ENCODE assay signal across 1 cellular context in the genomic region with DNA sequence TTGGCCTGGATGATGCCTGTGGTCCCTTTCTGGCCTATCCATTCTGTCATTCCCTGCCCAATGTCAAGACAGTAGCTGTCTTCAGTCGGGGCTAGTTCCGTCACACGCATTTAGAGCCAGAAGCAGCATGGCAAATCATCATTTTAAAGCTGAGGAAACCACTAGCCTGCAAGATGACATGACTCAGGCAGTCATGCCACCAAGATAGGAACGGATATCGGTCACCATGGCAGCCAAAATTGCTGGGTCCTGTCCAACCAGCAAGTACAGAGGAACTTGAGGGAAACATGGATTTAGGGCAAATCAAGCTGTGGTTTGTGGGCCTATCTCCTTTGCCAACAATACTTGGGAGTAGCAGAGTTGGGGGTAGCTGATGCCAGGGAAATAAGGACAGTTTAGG.
TF ChIP-seq lines count a peak whose summit lies in the region.

No MANE protein-coding gene starts in this region.

TF ChIP-seq in SK-N-SH treated with all-trans-retinoic acid at 6 μM for 48 hours, 23 proteins besides CTCF, POLR2A, EP300 and RAD21 (continued from another document):
- TF ChIP-seq, protein P1, sequence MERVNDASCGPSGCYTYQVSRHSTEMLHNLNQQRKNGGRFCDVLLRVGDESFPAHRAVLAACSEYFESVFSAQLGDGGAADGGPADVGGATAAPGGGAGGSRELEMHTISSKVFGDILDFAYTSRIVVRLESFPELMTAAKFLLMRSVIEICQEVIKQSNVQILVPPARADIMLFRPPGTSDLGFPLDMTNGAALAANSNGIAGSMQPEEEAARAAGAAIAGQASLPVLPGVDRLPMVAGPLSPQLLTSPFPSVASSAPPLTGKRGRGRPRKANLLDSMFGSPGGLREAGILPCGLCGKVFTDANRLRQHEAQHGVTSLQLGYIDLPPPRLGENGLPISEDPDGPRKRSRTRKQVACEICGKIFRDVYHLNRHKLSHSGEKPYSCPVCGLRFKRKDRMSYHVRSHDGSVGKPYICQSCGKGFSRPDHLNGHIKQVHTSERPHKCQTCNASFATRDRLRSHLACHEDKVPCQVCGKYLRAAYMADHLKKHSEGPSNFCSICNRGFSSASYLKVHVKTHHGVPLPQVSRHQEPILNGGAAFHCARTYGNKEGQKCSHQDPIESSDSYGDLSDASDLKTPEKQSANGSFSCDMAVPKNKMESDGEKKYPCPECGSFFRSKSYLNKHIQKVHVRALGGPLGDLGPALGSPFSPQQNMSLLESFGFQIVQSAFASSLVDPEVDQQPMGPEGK (CRISPR knock-in tag; IDR thresholded peaks at IDR 0.05; ENCODE audit: borderline replicate concordance) = no peak
- no peak for TF ChIP-seq ZNF70 (CRISPR knock-in tag; IDR thresholded peaks at IDR 0.05)
